In the genomic region with DNA sequence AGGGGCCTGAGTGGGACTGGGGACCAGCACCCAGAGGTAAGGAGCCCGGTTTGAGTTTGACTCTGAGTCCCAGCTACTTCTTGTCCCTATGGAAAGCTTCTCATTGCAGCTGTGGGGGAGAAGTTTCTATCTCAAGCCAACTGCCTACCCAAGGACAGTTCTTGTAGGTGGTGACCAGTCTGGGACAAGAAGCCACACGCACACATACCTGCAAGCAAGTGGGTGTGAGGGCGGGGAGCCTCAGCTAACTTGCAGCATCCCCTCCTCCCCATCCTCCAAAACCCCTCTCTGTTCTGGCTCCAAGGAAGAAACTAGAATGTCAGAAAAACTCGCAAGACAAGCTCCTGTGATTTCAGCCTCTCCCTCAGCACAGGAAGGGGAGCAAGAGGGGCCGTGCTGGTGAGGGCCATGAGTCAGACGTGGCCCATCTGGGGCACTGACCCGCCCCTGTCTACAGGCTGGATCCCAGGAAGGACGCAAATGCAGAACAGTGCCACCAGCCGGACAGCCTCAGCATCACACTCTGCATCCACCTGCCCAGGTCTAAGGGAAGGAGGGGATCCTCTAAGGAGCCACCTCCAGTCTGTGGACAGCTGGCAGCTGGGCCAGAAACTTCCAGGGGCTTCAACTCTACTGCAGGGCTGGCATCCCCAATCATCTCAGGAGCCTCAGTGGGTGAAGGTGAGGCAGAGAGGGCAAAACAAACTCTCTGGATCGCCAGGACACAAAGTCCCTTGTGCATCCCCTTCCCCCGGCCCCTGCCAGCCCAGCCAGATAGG, we compare ENCODE assay signal across 1 cellular context.
TF ChIP-seq lines count a peak whose summit lies in the region.

No MANE protein-coding gene starts in this region.

TF ChIP-seq in K562, 482 proteins besides CTCF, POLR2A, EP300 and RAD21 (continued from another document and continues in another):
- TF ChIP-seq, protein P1, sequence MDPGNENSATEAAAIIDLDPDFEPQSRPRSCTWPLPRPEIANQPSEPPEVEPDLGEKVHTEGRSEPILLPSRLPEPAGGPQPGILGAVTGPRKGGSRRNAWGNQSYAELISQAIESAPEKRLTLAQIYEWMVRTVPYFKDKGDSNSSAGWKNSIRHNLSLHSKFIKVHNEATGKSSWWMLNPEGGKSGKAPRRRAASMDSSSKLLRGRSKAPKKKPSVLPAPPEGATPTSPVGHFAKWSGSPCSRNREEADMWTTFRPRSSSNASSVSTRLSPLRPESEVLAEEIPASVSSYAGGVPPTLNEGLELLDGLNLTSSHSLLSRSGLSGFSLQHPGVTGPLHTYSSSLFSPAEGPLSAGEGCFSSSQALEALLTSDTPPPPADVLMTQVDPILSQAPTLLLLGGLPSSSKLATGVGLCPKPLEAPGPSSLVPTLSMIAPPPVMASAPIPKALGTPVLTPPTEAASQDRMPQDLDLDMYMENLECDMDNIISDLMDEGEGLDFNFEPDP (CRISPR knock-in tag; IDR thresholded peaks at IDR 0.05), result no peak
- no peak for TF ChIP-seq ZNF780A (CRISPR knock-in tag; IDR thresholded peaks at IDR 0.05)
- no peak for TF ChIP-seq DMBX1 (CRISPR knock-in tag; IDR thresholded peaks at IDR 0.05; ENCODE audit: borderline replicate concordance)
- TF ChIP-seq CREBBP (IDR thresholded peaks at IDR 0.05; ENCODE audit: low read depth, low read length), result no peak
- no peak for TF ChIP-seq HMG20B (CRISPR knock-in tag; IDR thresholded peaks at IDR 0.05)
- peak; percentile 43 for TF ChIP-seq SMC3 (conservative IDR thresholded peaks at IDR 0.05; ENCODE audit: insufficient read depth, low read depth, low read length)
- TF ChIP-seq, protein P2, sequence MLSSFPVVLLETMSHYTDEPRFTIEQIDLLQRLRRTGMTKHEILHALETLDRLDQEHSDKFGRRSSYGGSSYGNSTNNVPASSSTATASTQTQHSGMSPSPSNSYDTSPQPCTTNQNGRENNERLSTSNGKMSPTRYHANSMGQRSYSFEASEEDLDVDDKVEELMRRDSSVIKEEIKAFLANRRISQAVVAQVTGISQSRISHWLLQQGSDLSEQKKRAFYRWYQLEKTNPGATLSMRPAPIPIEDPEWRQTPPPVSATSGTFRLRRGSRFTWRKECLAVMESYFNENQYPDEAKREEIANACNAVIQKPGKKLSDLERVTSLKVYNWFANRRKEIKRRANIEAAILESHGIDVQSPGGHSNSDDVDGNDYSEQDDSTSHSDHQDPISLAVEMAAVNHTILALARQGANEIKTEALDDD (IDR thresholded peaks at IDR 0.05), result no peak
- TF ChIP-seq ZFP36 (IDR thresholded peaks at IDR 0.05; ENCODE audit: low read depth, low read length, partially characterized antibody), result no peak
- TF ChIP-seq ZNF592 (IDR thresholded peaks at IDR 0.05), result no peak
- no peak for TF ChIP-seq RREB1 (CRISPR knock-in tag; IDR thresholded peaks at IDR 0.05)
- TF ChIP-seq ZNF655 (CRISPR knock-in tag; IDR thresholded peaks at IDR 0.05), result no peak
- TF ChIP-seq E2F3 (CRISPR knock-in tag; IDR thresholded peaks at IDR 0.05), result no peak
- TF ChIP-seq CREM (IDR thresholded peaks at IDR 0.05; ENCODE audit: low read depth), result peak; percentile 57; the same call in 1 of the 2 replicates
- no peak for TF ChIP-seq PHTF2 (CRISPR knock-in tag; IDR thresholded peaks at IDR 0.05)
- 0 out of 2 replicates have a peak, but pooled peaks have one; percentile 6 for TF ChIP-seq BHLHE40 (IDR thresholded peaks at IDR 0.05; ENCODE audit: low read length)
- no peak for TF ChIP-seq HES1 (IDR thresholded peaks at IDR 0.05; ENCODE audit: low read depth)
- no peak for TF ChIP-seq SIX5 (IDR thresholded peaks at IDR 0.05; ENCODE audit: borderline replicate concordance in 1 of 2, insufficient read depth in 1 of 2, low read depth in 1 of 2, low read length in 2 of 2)
- TF ChIP-seq, protein P3, sequence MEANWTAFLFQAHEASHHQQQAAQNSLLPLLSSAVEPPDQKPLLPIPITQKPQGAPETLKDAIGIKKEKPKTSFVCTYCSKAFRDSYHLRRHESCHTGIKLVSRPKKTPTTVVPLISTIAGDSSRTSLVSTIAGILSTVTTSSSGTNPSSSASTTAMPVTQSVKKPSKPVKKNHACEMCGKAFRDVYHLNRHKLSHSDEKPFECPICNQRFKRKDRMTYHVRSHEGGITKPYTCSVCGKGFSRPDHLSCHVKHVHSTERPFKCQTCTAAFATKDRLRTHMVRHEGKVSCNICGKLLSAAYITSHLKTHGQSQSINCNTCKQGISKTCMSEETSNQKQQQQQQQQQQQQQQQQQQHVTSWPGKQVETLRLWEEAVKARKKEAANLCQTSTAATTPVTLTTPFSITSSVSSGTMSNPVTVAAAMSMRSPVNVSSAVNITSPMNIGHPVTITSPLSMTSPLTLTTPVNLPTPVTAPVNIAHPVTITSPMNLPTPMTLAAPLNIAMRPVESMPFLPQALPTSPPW (CRISPR knock-in tag; IDR thresholded peaks at IDR 0.05), result peak; percentile 26; the same call in 1 of the 2 replicates
- no peak for TF ChIP-seq ZC3H8 (IDR thresholded peaks at IDR 0.05)
- TF ChIP-seq, protein P4, sequence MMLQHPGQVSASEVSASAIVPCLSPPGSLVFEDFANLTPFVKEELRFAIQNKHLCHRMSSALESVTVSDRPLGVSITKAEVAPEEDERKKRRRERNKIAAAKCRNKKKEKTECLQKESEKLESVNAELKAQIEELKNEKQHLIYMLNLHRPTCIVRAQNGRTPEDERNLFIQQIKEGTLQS (IDR thresholded peaks at IDR 0.05), result 0 out of 2 replicates have a peak, but pooled peaks have one; percentile 20
- TF ChIP-seq, protein P4 (CRISPR knock-in tag; conservative IDR thresholded peaks at IDR 0.05), result no peak
- no peak for TF ChIP-seq ZNF589 (CRISPR knock-in tag; IDR thresholded peaks at IDR 0.05; ENCODE audit: low read depth)
- TF ChIP-seq ZNF57 (CRISPR knock-in tag; IDR thresholded peaks at IDR 0.05), result no peak
- TF ChIP-seq POLR3A (IDR thresholded peaks at IDR 0.05; ENCODE audit: borderline replicate concordance, extremely low read depth, insufficient read depth, insufficient read length), result no peak
- no peak for TF ChIP-seq RB1 (IDR thresholded peaks at IDR 0.05; ENCODE audit: low read depth)
- TF ChIP-seq SLC30A9 (CRISPR knock-in tag; IDR thresholded peaks at IDR 0.05), result no peak
- TF ChIP-seq, protein P5, sequence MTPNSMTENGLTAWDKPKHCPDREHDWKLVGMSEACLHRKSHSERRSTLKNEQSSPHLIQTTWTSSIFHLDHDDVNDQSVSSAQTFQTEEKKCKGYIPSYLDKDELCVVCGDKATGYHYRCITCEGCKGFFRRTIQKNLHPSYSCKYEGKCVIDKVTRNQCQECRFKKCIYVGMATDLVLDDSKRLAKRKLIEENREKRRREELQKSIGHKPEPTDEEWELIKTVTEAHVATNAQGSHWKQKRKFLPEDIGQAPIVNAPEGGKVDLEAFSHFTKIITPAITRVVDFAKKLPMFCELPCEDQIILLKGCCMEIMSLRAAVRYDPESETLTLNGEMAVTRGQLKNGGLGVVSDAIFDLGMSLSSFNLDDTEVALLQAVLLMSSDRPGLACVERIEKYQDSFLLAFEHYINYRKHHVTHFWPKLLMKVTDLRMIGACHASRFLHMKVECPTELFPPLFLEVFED (CRISPR knock-in tag; conservative IDR thresholded peaks at IDR 0.05), result no peak
- TF ChIP-seq BMI1 (IDR thresholded peaks at IDR 0.05; ENCODE audit: low read length), result no peak
- no peak for TF ChIP-seq NFRKB (IDR thresholded peaks at IDR 0.05; ENCODE audit: low read depth)
- TF ChIP-seq TFAP4 (CRISPR knock-in tag; IDR thresholded peaks at IDR 0.05; ENCODE audit: borderline replicate concordance), result peak; percentile 54; the same call in 1 of the 2 replicates
- TF ChIP-seq COPS2 (conservative IDR thresholded peaks at IDR 0.05), result no peak
- TF ChIP-seq STAT5B (CRISPR knock-in tag; IDR thresholded peaks at IDR 0.05), result no peak
- no peak for TF ChIP-seq SMAD3 (CRISPR knock-in tag; conservative IDR thresholded peaks at IDR 0.05)
- no peak for TF ChIP-seq HOXB6 (CRISPR knock-in tag; IDR thresholded peaks at IDR 0.05; ENCODE audit: borderline replicate concordance)
